ENCODE assay signal across 8 cellular contexts in the genomic region with DNA sequence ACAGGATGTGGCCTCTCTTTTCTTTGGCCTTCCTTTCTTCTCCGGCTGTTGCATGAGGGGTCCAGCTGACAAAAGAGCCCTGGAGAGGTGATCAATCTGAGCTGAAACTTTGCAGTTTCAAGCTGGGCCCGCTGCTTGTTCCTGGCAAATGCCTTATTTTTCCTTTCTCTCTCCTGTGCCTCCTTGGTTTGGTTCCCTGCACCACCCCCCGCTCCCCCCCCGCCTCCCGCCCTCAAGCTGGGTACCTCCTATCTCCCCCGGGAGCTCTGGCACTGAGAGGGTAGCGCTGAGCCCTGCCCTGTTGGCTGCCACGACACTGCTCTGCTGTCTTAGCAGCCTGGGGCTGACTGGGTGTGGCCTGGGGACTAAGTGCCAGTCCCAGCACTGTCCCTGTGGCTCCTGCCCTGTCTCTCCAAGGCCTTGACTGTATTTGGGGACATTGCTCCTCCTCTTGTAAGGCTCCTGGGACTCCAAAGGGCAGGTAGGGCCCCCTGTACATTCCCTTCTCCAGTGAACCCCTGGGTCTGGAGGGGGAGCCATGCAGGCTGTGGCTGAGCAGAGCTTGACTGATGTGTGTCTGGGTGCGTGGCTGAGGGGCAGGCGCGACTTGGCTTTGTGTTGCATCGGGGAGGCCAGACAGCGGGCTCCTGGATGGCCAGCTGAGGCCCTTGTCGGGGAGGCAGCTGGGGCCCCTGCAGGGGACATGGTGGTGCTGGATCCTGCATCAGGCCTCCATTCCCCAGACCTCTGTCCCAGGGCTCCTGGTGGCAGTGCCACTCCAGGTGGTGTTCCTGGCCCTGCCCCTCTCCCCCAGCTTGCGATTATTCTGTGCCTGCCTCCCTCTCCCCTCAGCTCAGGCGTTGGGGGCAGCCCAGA. TPM values are rescaled to one million over a fixed set of nuclear protein-coding genes. Genes with fewer than 3 reads are reported as not detected.
DNase-seq lines count a peak whose midpoint lies in the region; ATAC-seq and TF ChIP-seq lines count a peak whose summit lies in the region.

No MANE protein-coding gene starts in this region.

- TF ChIP-seq CTCF in natural killer cell (IDR thresholded peaks at IDR 0.05) = no peak

- H3K36me3 Mint-ChIP-seq in natural killer cell = no peaks in the 10 kb centered on the region

- peak; percentile 66 for DNase-seq in GM23248
- DNase-seq in erythroblast (lab: John Stamatoyannopoulos, UW) = peak; percentile 24 to 47
- no peak for DNase-seq in natural killer cell
- no peak for DNase-seq in DMS79 treated with DMSO at 0.1 percent for 48 hours (lab: John Stamatoyannopoulos, UW)

- no peak overlapping the region for H3K27ac ChIP-seq in ACC112 (ENCODE audit: low read depth, low read length)
- peak overlapping the region; percentile 79 for H3K27ac ChIP-seq in GM23248

- no peak for TF ChIP-seq POLR2A in erythroblast (IDR thresholded peaks at IDR 0.05; ENCODE audit: low read length)

- in situ Hi-C loops in GM23248 (cut with MboI) = no loop called here

- no peaks in the 10 kb centered on the region for H3K36me3 ChIP-seq in ACC112 (ENCODE audit: insufficient read depth, low read length)
- no peaks in the 10 kb centered on the region for H3K36me3 ChIP-seq in GM23248 (ENCODE audit: low read depth)

- no peaks in the 10 kb centered on the region for H3K9me2 ChIP-seq in GM23248 (ENCODE audit: insufficient read depth)

- no peaks in the 10 kb centered on the region for H4K20me1 ChIP-seq in GM23248 (ENCODE audit: insufficient read depth)

- H3K9me3 ChIP-seq in GM23248 (ENCODE audit: low read depth) = no peaks in the 10 kb centered on the region

- H3K4me3 ChIP-seq in ACC112 (ENCODE audit: low read depth, low read length) (peak overlapping the region; percentile 91), GM23248 (peak overlapping the region; percentile 90)

- peak overlapping the region in 1 of 2 donors; percentile 18 for H3K27ac Mint-ChIP-seq in natural killer cell

- H3K4me3 Mint-ChIP-seq in natural killer cell = peak overlapping the region; percentile 79

- WGBS in GM23248 (ENCODE audit: low coverage in 1 of 2, low lambda C conversion rate in 2 of 2, missing lambda C conversion rate in 2 of 2), 2 experiments = 2 to 4% methylated on average over 7 to 10 of the region's 16 CpGs

- peak overlapping the region; percentile 90 for H3K9ac ChIP-seq in GM23248

- intact Hi-C loops in natural killer cell (cut with micrococcal nuclease) = no loop called here

- H2AFZ ChIP-seq in ACC112 (ENCODE audit: low read length, unreplicated experiment) = no peak overlapping the region
- no peak overlapping the region for H2AFZ ChIP-seq in GM23248

- peaks cover 0 to 7% of the 10 kb centered on the region in 2 donors for H3K27me3 Mint-ChIP-seq in natural killer cell (ENCODE audit: low read depth in 2 of 2)

- H3K79me2 ChIP-seq in ACC112 (ENCODE audit: control insufficient read depth, insufficient read depth, low read length, unreplicated experiment) (peaks cover 36% of the 10 kb centered on the region), GM23248 (ENCODE audit: insufficient read depth) (peaks cover 58% of the 10 kb centered on the region)

- ATAC-seq in SK-N-SH treated with all-trans-retinoic acid at 6 μM for 48 hours (peak; percentile 74), natural killer cell (peak in 1 of 3 donors; percentile 53), HG03469 (IDR thresholded peaks at IDR 0.05; ENCODE audit: unreplicated experiment) (no peak), GM19463 (IDR thresholded peaks at IDR 0.05; ENCODE audit: unreplicated experiment) (no peak)

- H3K4me1 ChIP-seq in ACC112 (ENCODE audit: control insufficient read depth, insufficient read depth, low read length, unreplicated experiment) (no peaks in the 10 kb centered on the region), GM23248 (ENCODE audit: insufficient read depth) (no peaks in the 10 kb centered on the region)

- H3F3A ChIP-seq in GM23248 (ENCODE audit: insufficient read depth) = no peaks in the 10 kb centered on the region

- peak overlapping the region; percentile 78 for H3K4me2 ChIP-seq in GM23248 (ENCODE audit: unreplicated experiment)

- H3K4me1 Mint-ChIP-seq in natural killer cell = peaks cover 6 to 18% of the 10 kb centered on the region in 2 donors

- H3K27me3 ChIP-seq in ACC112 (ENCODE audit: insufficient read depth, low read length) = no peaks in the 10 kb centered on the region
- H3K27me3 ChIP-seq in GM23248 (replicated peaks; ENCODE audit: insufficient read depth) = no peaks in the 10 kb centered on the region

- H3K9me3 Mint-ChIP-seq in natural killer cell = no peaks in the 10 kb centered on the region

TF ChIP-seq in SK-N-SH treated with all-trans-retinoic acid at 6 μM for 48 hours, 23 proteins besides CTCF, POLR2A, EP300 and RAD21:
- no peak for TF ChIP-seq CSDC2 (CRISPR knock-in tag; IDR thresholded peaks at IDR 0.05)
- TF ChIP-seq ZFP3 (CRISPR knock-in tag; IDR thresholded peaks at IDR 0.05) = peak; percentile 75; the same call in 1 of the 2 replicates

RNA-seq across cellular contexts. Expression of gene PLXNA3, which starts 1.1 kb away (rescaled TPM):
- 25.9 and 30.7 TPM in 2 replicates for total RNA-seq in GM23248 (2014; rRNA removed; shearing (Covaris generic))
- 26.7 and 35.1 TPM in 2 replicates for polyA plus RNA-seq in GM23248 (2016; fragmentation: Nextera tagmentation; extraction: Ambion mirVana)
- 10 to 100 TPM; 20.8 to 34.3 (median 32.2) TPM for total RNA-seq in natural killer cell

RNA-seq across cellular contexts. Expression of gene FAM50A, which starts 15.3 kb away (rescaled TPM):
- total RNA-seq in GM23248 (2014; rRNA removed; shearing (Covaris generic)) = 52.5 and 54.7 TPM in 2 replicates
- 122 and 125 TPM in 2 replicates for polyA plus RNA-seq in GM23248 (2016; fragmentation: Nextera tagmentation; extraction: Ambion mirVana)
- 10 to 100 TPM; 48.9 to 63.2 (median 54.1) TPM for total RNA-seq in natural killer cell

RNA-seq across cellular contexts. Expression of gene LAGE3, which starts 19.9 kb away (rescaled TPM):
- 42.9 and 44.0 TPM in 2 replicates for total RNA-seq in GM23248 (2014; rRNA removed; shearing (Covaris generic))
- polyA plus RNA-seq in GM23248 (2016; fragmentation: Nextera tagmentation; extraction: Ambion mirVana) = 49.2 and 49.7 TPM in 2 replicates
- total RNA-seq in natural killer cell = 10 to 100 TPM; 10.8 to 12.5 (median 10.9) TPM

RNA-seq across cellular contexts. Expression of gene GDI1, which starts 22.2 kb away (rescaled TPM):
- 196 and 228 TPM in 2 replicates for total RNA-seq in GM23248 (2014; rRNA removed; shearing (Covaris generic))
- 82.2 and 87.1 TPM in 2 replicates for polyA plus RNA-seq in GM23248 (2016; fragmentation: Nextera tagmentation; extraction: Ambion mirVana)
- total RNA-seq in natural killer cell = 100 to 1,000 TPM; 138 to 174 (median 140) TPM

RNA-seq across cellular contexts. Expression of gene UBL4A, which starts 27.2 kb away (rescaled TPM):
- total RNA-seq in GM23248 (2014; rRNA removed; shearing (Covaris generic)) = 36.8 and 53.0 TPM in 2 replicates
- 42.4 and 45.2 TPM in 2 replicates for polyA plus RNA-seq in GM23248 (2016; fragmentation: Nextera tagmentation; extraction: Ambion mirVana)
- total RNA-seq in natural killer cell = 10 to 100 TPM; 11.7 to 22.4 (median 17.6) TPM

Comparison
In these comparisons a context has a peak if more than half of its experiments do, and no peak if none do; other contexts are left out.
1. DNase-seq: peak in GM23248 (single experiment) and erythroblast (2 of 2); none in natural killer cell (single experiment) and DMS79 treated with DMSO at 0.1 percent for 48 hours (single experiment).